8 cellular contexts compared by ENCODE assay signal in genomic region chr9:130053109-130053503, GRCh38. TPM values are rescaled to one million over a fixed set of nuclear protein-coding genes. Genes with fewer than 3 reads are reported as not detected.
DNase-seq lines count a peak whose midpoint lies in the region; ATAC-seq, FAIRE-seq and TF ChIP-seq lines count a peak whose summit lies in the region.

No MANE protein-coding gene starts in this region.

- H3K9ac ChIP-seq in HUES64 (ENCODE audit: low read depth, low read length) (peak overlapping the region; percentile 85), mucosa of rectum (ENCODE audit: low read depth in 1 of 2, low read length in 2 of 2) (peak overlapping the region; percentile 89 to 95)

- peak overlapping the region; percentile 99 for H3K4me3 ChIP-seq in HUES64 (ENCODE audit: low read length)
- H3K4me3 ChIP-seq in mucosa of rectum (ENCODE audit: low read length in 2 of 2), result peak overlapping the region; percentile 80 to 93

- no peaks in the 10 kb centered on the region for H3K9me3 ChIP-seq in HUES64 (ENCODE audit: insufficient read depth, low read depth, low read length)
- H3K9me3 ChIP-seq in mucosa of rectum (ENCODE audit: control insufficient read depth in 2 of 2, low read length in 2 of 2), result no peaks in the 10 kb centered on the region

- H3K36me3 ChIP-seq in HUES64 (ENCODE audit: insufficient read depth, low read length), result no peaks in the 10 kb centered on the region
- peaks cover 0 to 2% of the 10 kb centered on the region in 2 donors for H3K36me3 ChIP-seq in mucosa of rectum (ENCODE audit: control insufficient read depth in 2 of 2, insufficient read depth in 2 of 2, low read length in 2 of 2)

- no peak for ATAC-seq in GM18868 (IDR thresholded peaks at IDR 0.05; ENCODE audit: unreplicated experiment)
- ATAC-seq in GM19397 (IDR thresholded peaks at IDR 0.05; ENCODE audit: unreplicated experiment), result no peak

- TF ChIP-seq POLR2A in H54 (IDR thresholded peaks at IDR 0.05; ENCODE audit: low read depth, low read length), result no peak

- no peaks in the 10 kb centered on the region for H3K27me3 ChIP-seq in HUES64 (ENCODE audit: insufficient read depth, low read length)
- H3K27me3 ChIP-seq in mucosa of rectum (ENCODE audit: control insufficient read depth in 2 of 2, insufficient read depth in 2 of 2, low read length in 2 of 2), result no peaks in the 10 kb centered on the region

- H3K4me1 ChIP-seq in HUES64 (ENCODE audit: insufficient read depth, low read length) (peaks cover 7% of the 10 kb centered on the region), mucosa of rectum (ENCODE audit: control insufficient read depth in 2 of 2, insufficient read depth in 2 of 2, low read length in 2 of 2) (peaks cover 12 to 13% of the 10 kb centered on the region in 2 donors)

- peak overlapping the region; percentile 85 for H3K27ac ChIP-seq in 22Rv1
- peak overlapping the region; percentile 90; the same call in 1 of the 2 replicates for H3K27ac ChIP-seq in HUES64 (ENCODE audit: low read depth, low read length)
- H3K27ac ChIP-seq in caudate nucleus (ENCODE audit: low read depth, low read length), result peak overlapping the region; percentile 89
- peak overlapping the region; percentile 77 to 89 for H3K27ac ChIP-seq in mucosa of rectum (ENCODE audit: low read depth in 2 of 2, low read length in 2 of 2)

- whole genome bisulfite sequencing in HUES64, result 18% methylated on average over 9 of the region's 9 CpGs

- no peak for FAIRE-seq in H54 (lab: Jason Lieb, UNC)

- TF ChIP-seq CTCF in 22Rv1 (IDR thresholded peaks at IDR 0.05), result no peak

- DNase-seq in caudate nucleus (lab: John Stamatoyannopoulos, UW), result no peak
- DNase-seq in H54 (ENCODE audit: insufficient read length, low spot score), result no peak
- DNase-seq in HuH-7 (ENCODE audit: low spot score), result no peak

RNA-seq across cellular contexts. Expression of gene GPR107, which starts 0.6 kb away (rescaled TPM):
- 21.8 TPM for polyA plus RNA-seq in HUES64 (2013, experiment 1 of 2)
- 23.6 TPM for polyA plus RNA-seq in HUES64 (2013, experiment 2 of 2)

RNA-seq across cellular contexts. Expression of gene FNBP1, which starts 10.1 kb away (rescaled TPM):
- polyA plus RNA-seq in HUES64 (2013, experiment 1 of 2), result 20.3 TPM
- 23.6 TPM for polyA plus RNA-seq in HUES64 (2013, experiment 2 of 2)
